1 cellular context compared by ENCODE assay signal in the genomic region with DNA sequence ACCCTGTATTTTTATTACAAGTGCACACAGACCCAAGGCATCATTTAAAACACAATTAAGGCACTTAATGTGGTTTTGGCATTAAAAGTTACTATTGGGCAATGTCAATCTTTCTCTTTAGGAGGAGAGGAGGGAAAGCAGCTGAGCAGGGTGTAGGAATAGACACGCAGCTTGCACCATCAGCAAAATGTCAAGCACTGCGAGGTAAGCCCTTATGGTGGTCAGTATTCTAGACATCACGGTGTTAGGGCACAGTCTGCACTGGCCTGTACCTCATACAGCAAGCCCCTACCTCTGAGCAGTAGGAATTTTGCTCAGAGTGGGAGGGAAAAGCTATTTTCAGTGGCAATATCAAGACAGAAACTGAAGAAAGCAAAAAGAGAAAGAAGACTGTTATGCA.
TF ChIP-seq lines count a peak whose summit lies in the region.

No MANE protein-coding gene starts in this region.

TF ChIP-seq in H1, 55 proteins besides CTCF, POLR2A, EP300 and RAD21 (continued from another document):
- TF ChIP-seq KDM4A (IDR thresholded peaks at IDR 0.05; ENCODE audit: low read depth, low read length, severe bottlenecking) (no peak), SIX5 (IDR thresholded peaks at IDR 0.05; ENCODE audit: low read depth, low read length) (no peak), TCF12 (IDR thresholded peaks at IDR 0.05; ENCODE audit: low read depth, low read length) (no peak), CTBP2 (IDR thresholded peaks at IDR 0.05; ENCODE audit: borderline replicate concordance, insufficient read depth, insufficient read length, low read length) (no peak), SP2 (IDR thresholded peaks at IDR 0.05; ENCODE audit: low read length) (no peak), JUN (IDR thresholded peaks at IDR 0.05; ENCODE audit: low read depth, low read length) (no peak), SUZ12 (IDR thresholded peaks at IDR 0.05; ENCODE audit: low read length) (no peak), TAF1 (IDR thresholded peaks at IDR 0.05; ENCODE audit: low read depth, low read length) (no peak), ZNF274 (IDR thresholded peaks at IDR 0.05; ENCODE audit: borderline replicate concordance, extremely low read depth, low read length) (no peak), GABPA (IDR thresholded peaks at IDR 0.05; ENCODE audit: borderline replicate concordance, insufficient read depth, low read length) (no peak)
- TF ChIP-seq, protein P1, sequence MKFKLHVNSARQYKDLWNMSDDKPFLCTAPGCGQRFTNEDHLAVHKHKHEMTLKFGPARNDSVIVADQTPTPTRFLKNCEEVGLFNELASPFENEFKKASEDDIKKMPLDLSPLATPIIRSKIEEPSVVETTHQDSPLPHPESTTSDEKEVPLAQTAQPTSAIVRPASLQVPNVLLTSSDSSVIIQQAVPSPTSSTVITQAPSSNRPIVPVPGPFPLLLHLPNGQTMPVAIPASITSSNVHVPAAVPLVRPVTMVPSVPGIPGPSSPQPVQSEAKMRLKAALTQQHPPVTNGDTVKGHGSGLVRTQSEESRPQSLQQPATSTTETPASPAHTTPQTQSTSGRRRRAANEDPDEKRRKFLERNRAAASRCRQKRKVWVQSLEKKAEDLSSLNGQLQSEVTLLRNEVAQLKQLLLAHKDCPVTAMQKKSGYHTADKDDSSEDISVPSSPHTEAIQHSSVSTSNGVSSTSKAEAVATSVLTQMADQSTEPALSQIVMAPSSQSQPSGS (IDR thresholded peaks at IDR 0.05; ENCODE audit: low read length): no peak
